In the genomic region with DNA sequence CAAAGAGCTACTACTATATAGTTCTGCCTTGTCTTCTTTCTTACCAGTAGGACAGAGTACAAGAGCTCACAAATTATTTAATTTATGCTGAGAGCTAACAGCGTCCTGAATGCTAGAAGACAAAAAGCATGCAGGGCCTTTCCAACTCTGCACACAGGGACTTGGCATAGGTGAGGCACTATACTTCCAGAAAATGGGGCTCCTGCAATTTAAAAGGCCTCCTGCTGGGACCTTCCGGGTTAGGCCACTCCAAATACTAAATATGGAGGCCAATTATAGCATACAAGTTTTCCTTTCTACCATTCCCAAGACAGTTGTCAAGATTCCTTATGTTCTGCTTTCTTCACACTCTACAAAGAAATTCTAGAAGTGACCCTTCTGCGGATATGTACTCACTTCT, we compare ENCODE assay signal across 9 cellular contexts. TPM values are rescaled to one million over a fixed set of nuclear protein-coding genes. Genes with fewer than 3 reads are reported as not detected.
DNase-seq lines count a peak whose midpoint lies in the region; ATAC-seq, FAIRE-seq and TF ChIP-seq lines count a peak whose summit lies in the region.
"Had no signal": no experiment of that assay in that cellular context is flagged by ENCODE, and none has a peak within 500 bp of the region (broad histone marks: within the 10 kb centered on the region; RNA-seq: fewer than 3 reads in every experiment).

No MANE protein-coding gene starts in this region.

- no peaks in the 10 kb centered on the region for H3K27me3 ChIP-seq in thoracic aorta (replicated peaks; ENCODE audit: insufficient read depth)

- H3K9ac ChIP-seq in kidney (ENCODE audit: low read length in 2 of 2), result peak overlapping the region; percentile 49 to 67

- H3K36me3 ChIP-seq in kidney (ENCODE audit: control insufficient read depth in 1 of 2, insufficient read depth in 2 of 2, low read length in 2 of 2) (no peaks in the 10 kb centered on the region), thoracic aorta (no peaks in the 10 kb centered on the region)

- H3K4me3 ChIP-seq in LNCaP clone FGC (ENCODE audit: low read depth, low read length) (peak overlapping the region; percentile 93), kidney (ENCODE audit: low read length in 2 of 2) (peak overlapping the region; percentile 91 to 95), thoracic aorta (peak overlapping the region; percentile 86)

- TF ChIP-seq CTCF in LNCaP clone FGC (IDR thresholded peaks at IDR 0.05; ENCODE audit: control insufficient read depth, extremely low read depth, insufficient read depth) (no peak), kidney (IDR thresholded peaks at IDR 0.05; ENCODE audit: borderline replicate concordance, extremely low read depth, insufficient read depth) (no peak), thoracic aorta (IDR thresholded peaks at IDR 0.05) (no peak)

- FAIRE-seq in kidney (lab: Jason Lieb, UNC), result no peak
- FAIRE-seq: endometrium had no signal

- peaks cover 10% of the 10 kb centered on the region for H3K36me3 Mint-ChIP-seq in activated naive CD8-positive, alpha-beta T cell

- H3K27me3 Mint-ChIP-seq in activated naive CD8-positive, alpha-beta T cell, result peaks cover 6% of the 10 kb centered on the region

- peaks cover 35% of the 10 kb centered on the region for H3K4me1 Mint-ChIP-seq in activated naive CD8-positive, alpha-beta T cell (ENCODE audit: low read depth)

- H3K27ac ChIP-seq in kidney (ENCODE audit: low read depth in 2 of 2, low read length in 2 of 2), result no peak overlapping the region
- no peak overlapping the region for H3K27ac ChIP-seq in thoracic aorta

- no peaks in the 10 kb centered on the region for H3K9me3 Mint-ChIP-seq in activated naive CD8-positive, alpha-beta T cell (ENCODE audit: low read depth)

- H3K9me3 ChIP-seq in kidney (ENCODE audit: control insufficient read depth in 1 of 2, low read length in 2 of 2) (no peaks in the 10 kb centered on the region), thoracic aorta (no peaks in the 10 kb centered on the region)

- ATAC-seq in thoracic aorta (ENCODE audit: insufficient number of reproducible peaks, low FRiP score, low read depth) (no peak), HG02759 (IDR thresholded peaks at IDR 0.05; ENCODE audit: unreplicated experiment) (no peak)

- H3K4me3 Mint-ChIP-seq in activated naive CD8-positive, alpha-beta T cell, result peak overlapping the region; percentile 94

- intact Hi-C loops in kidney (cut with DNase I) (no loop called here), posterior cingulate gyrus (cut with DNase I) (no loop called here)

- H3K27ac Mint-ChIP-seq in activated naive CD8-positive, alpha-beta T cell, result peak overlapping the region; percentile 80

- DNase-seq in SIG-M5 treated with dmso at 0.1 percent for 504 hours (lab: John Stamatoyannopoulos, UW; ENCODE audit: unreplicated experiment) (peak; percentile 40), SIG-M5 (lab: John Stamatoyannopoulos, UW) (no peak), LNCaP clone FGC (ENCODE audit: low read depth) (no peak), kidney (no peak), thoracic aorta (ENCODE audit: low spot score) (no peak), posterior cingulate gyrus (no peak)

- H3K4me1 ChIP-seq in kidney (ENCODE audit: control insufficient read depth in 1 of 2, insufficient read depth in 1 of 2, low read depth in 1 of 2, low read length in 2 of 2) (peaks cover 9 to 12% of the 10 kb centered on the region in 2 donors), thoracic aorta (ENCODE audit: control insufficient read depth in 1 of 2, low read depth in 2 of 2) (peaks cover 15 to 27% of the 10 kb centered on the region in 2 donors)

RNA-seq across cellular contexts. Expression of gene DCUN1D5, which starts 0.9 kb away (rescaled TPM):
- total RNA-seq in kidney (17.1 TPM), thoracic aorta (10 to 100 TPM; 26.5 to 63.0 TPM)
- polyA plus RNA-seq in kidney (ENCODE audit: insufficient read depth, low read depth, low replicate concordance), result 17.4 TPM

RNA-seq across cellular contexts. Expression of gene DYNC2H1, which starts 18.2 kb away (rescaled TPM):
- total RNA-seq in kidney (30.9 TPM), thoracic aorta (10 to 100 TPM in 1 of 2 donors, 1 to 10 TPM in 1; 7.3 to 20.0 TPM)
- 13.5 TPM for polyA plus RNA-seq in kidney (ENCODE audit: insufficient read depth, low read depth, low replicate concordance)
